ENCODE assay signal across 1 cellular context in the genomic region with DNA sequence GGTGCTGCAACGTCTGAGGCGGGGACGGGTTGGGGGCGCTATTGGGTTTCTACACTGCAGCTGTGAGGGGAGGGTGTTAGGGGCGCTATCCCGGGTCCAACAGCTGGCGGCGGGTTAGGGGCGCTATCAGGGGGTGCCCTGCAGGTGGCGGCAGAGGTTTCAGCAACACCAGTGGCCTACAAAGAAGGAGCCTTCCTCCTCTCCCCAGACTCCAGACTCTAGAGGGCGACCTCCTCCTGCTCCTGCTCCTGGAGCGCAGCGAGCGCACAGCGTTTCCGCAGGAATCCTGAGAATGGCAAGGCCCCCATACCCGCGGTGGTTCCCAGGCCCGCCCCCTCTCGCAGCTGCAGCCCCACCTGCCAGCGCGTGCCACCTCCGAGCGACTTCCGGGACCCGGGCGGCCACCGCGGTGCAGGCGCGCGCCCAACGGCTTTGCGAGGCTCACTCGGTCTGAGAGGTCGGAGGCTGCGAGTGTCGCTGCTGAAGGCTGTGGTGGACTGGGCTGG.
TF ChIP-seq lines count a peak whose summit lies in the region.

No MANE protein-coding gene starts in this region.

TF ChIP-seq in HepG2, 621 proteins besides CTCF, POLR2A, EP300 and RAD21 (continued from another document and continues in another):
- TF ChIP-seq, protein P1, sequence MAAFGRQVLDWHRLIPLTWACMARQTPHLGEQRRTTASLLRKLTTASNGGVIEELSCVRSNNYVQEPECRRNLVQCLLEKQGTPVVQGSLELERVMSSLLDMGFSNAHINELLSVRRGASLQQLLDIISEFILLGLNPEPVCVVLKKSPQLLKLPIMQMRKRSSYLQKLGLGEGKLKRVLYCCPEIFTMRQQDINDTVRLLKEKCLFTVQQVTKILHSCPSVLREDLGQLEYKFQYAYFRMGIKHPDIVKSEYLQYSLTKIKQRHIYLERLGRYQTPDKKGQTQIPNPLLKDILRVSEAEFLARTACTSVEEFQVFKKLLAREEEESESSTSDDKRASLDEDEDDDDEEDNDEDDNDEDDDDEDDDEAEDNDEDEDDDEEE (CRISPR knock-in tag; IDR thresholded peaks at IDR 0.05): 0 out of 2 replicates have a peak, but pooled peaks have one; percentile 69
- TF ChIP-seq, protein P2, sequence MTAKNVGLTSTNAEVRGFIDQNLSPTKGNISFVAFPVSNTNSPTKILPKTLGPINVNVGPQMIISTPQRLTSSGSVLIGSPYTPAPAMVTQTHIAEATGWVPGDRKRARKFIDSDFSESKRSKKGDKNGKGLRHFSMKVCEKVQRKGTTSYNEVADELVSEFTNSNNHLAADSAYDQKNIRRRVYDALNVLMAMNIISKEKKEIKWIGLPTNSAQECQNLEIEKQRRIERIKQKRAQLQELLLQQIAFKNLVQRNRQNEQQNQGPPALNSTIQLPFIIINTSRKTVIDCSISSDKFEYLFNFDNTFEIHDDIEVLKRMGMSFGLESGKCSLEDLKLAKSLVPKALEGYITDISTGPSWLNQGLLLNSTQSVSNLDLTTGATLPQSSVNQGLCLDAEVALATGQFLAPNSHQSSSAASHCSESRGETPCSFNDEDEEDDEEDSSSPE (CRISPR knock-in tag; IDR thresholded peaks at IDR 0.05): peak; percentile 76
- peak; percentile 63; the same call in 1 of the 2 replicates for TF ChIP-seq MYC (CRISPR knock-in tag; IDR thresholded peaks at IDR 0.05; ENCODE audit: borderline replicate concordance)
- TF ChIP-seq, protein P3, sequence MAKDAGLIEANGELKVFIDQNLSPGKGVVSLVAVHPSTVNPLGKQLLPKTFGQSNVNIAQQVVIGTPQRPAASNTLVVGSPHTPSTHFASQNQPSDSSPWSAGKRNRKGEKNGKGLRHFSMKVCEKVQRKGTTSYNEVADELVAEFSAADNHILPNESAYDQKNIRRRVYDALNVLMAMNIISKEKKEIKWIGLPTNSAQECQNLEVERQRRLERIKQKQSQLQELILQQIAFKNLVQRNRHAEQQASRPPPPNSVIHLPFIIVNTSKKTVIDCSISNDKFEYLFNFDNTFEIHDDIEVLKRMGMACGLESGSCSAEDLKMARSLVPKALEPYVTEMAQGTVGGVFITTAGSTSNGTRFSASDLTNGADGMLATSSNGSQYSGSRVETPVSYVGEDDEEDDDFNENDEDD (CRISPR knock-in tag; IDR thresholded peaks at IDR 0.05; ENCODE audit: borderline replicate concordance): peak; percentile 91
- peak; percentile 46; the same call in 1 of the 2 replicates for TF ChIP-seq PITX1 (CRISPR knock-in tag; IDR thresholded peaks at IDR 0.05)
- peak; percentile 82; the same call in 1 of the 2 replicates for TF ChIP-seq BORCS8-MEF2B (CRISPR knock-in tag; IDR thresholded peaks at IDR 0.05)
- TF ChIP-seq ZSCAN31 (CRISPR knock-in tag; IDR thresholded peaks at IDR 0.05; ENCODE audit: low read depth): peak; percentile 30; the same call in 1 of the 2 replicates
- TF ChIP-seq ZNF782 (CRISPR knock-in tag; IDR thresholded peaks at IDR 0.05; ENCODE audit: borderline replicate concordance): peak; percentile 32; the same call in 1 of the 2 replicates
- TF ChIP-seq, protein P4, sequence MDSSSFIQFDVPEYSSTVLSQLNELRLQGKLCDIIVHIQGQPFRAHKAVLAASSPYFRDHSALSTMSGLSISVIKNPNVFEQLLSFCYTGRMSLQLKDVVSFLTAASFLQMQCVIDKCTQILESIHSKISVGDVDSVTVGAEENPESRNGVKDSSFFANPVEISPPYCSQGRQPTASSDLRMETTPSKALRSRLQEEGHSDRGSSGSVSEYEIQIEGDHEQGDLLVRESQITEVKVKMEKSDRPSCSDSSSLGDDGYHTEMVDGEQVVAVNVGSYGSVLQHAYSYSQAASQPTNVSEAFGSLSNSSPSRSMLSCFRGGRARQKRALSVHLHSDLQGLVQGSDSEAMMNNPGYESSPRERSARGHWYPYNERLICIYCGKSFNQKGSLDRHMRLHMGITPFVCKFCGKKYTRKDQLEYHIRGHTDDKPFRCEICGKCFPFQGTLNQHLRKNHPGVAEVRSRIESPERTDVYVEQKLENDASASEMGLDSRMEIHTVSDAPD (CRISPR knock-in tag; IDR thresholded peaks at IDR 0.05): peak; percentile 59
- peak; percentile 66 for TF ChIP-seq HOXA3 (CRISPR knock-in tag; IDR thresholded peaks at IDR 0.05)
- TF ChIP-seq KAT8 (CRISPR knock-in tag; IDR thresholded peaks at IDR 0.05): peak; percentile 70
- TF ChIP-seq SRY (CRISPR knock-in tag; IDR thresholded peaks at IDR 0.05): 0 out of 2 replicates have a peak, but pooled peaks have one; percentile 61
- TF ChIP-seq RXRA (CRISPR knock-in tag; IDR thresholded peaks at IDR 0.05): peak; percentile 37; the same call in 1 of the 2 replicates
- TF ChIP-seq ZNF562 (CRISPR knock-in tag; IDR thresholded peaks at IDR 0.05; ENCODE audit: borderline replicate concordance): 0 out of 2 replicates have a peak, but pooled peaks have one; percentile 55
- TF ChIP-seq SALL1 (CRISPR knock-in tag; IDR thresholded peaks at IDR 0.05): peak; percentile 75
- TF ChIP-seq SALL2 (CRISPR knock-in tag; IDR thresholded peaks at IDR 0.05): peak; percentile 58; the same call in 1 of the 2 replicates
- TF ChIP-seq, protein P5, sequence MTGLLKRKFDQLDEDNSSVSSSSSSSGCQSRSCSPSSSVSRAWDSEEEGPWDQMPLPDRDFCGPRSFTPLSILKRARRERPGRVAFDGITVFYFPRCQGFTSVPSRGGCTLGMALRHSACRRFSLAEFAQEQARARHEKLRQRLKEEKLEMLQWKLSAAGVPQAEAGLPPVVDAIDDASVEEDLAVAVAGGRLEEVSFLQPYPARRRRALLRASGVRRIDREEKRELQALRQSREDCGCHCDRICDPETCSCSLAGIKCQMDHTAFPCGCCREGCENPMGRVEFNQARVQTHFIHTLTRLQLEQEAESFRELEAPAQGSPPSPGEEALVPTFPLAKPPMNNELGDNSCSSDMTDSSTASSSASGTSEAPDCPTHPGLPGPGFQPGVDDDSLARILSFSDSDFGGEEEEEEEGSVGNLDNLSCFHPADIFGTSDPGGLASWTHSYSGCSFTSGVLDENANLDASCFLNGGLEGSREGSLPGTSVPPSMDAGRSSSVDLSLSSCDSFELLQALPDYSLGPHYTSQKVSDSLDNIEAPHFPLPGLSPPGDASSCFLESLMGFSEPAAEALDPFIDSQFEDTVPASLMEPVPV (CRISPR knock-in tag; IDR thresholded peaks at IDR 0.05): peak; percentile 50; the same call in 1 of the 2 replicates
- peak in 1 of 2 experiments; percentile 64; a peak in 2 of 4 replicates for TF ChIP-seq KLF16 (CRISPR knock-in tag; IDR thresholded peaks at IDR 0.05)
- TF ChIP-seq, protein P6, sequence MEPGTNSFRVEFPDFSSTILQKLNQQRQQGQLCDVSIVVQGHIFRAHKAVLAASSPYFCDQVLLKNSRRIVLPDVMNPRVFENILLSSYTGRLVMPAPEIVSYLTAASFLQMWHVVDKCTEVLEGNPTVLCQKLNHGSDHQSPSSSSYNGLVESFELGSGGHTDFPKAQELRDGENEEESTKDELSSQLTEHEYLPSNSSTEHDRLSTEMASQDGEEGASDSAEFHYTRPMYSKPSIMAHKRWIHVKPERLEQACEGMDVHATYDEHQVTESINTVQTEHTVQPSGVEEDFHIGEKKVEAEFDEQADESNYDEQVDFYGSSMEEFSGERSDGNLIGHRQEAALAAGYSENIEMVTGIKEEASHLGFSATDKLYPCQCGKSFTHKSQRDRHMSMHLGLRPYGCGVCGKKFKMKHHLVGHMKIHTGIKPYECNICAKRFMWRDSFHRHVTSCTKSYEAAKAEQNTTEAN (CRISPR knock-in tag; conservative IDR thresholded peaks at IDR 0.05): peak; percentile 73; the same call in 1 of the 2 replicates
- peak; percentile 55; the same call in 1 of the 2 replicates for TF ChIP-seq PHF21A (CRISPR knock-in tag; IDR thresholded peaks at IDR 0.05)
- TF ChIP-seq KLF6 (CRISPR knock-in tag; IDR thresholded peaks at IDR 0.05): 0 out of 2 replicates have a peak, but pooled peaks have one; percentile 51
- TF ChIP-seq CBFB (CRISPR knock-in tag; IDR thresholded peaks at IDR 0.05): peak; percentile 57; the same call in 1 of the 2 replicates
- TF ChIP-seq HNRNPL (IDR thresholded peaks at IDR 0.05; ENCODE audit: low read depth, low read length): peak; percentile 49; the same call in 1 of the 2 replicates
- TF ChIP-seq, protein P7, sequence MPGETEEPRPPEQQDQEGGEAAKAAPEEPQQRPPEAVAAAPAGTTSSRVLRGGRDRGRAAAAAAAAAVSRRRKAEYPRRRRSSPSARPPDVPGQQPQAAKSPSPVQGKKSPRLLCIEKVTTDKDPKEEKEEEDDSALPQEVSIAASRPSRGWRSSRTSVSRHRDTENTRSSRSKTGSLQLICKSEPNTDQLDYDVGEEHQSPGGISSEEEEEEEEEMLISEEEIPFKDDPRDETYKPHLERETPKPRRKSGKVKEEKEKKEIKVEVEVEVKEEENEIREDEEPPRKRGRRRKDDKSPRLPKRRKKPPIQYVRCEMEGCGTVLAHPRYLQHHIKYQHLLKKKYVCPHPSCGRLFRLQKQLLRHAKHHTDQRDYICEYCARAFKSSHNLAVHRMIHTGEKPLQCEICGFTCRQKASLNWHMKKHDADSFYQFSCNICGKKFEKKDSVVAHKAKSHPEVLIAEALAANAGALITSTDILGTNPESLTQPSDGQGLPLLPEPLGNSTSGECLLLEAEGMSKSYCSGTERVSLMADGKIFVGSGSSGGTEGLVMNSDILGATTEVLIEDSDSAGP (CRISPR knock-in tag; IDR thresholded peaks at IDR 0.05; ENCODE audit: borderline replicate concordance): peak; percentile 80
- TF ChIP-seq TEAD3 (CRISPR knock-in tag; optimal IDR thresholded peaks at IDR 0.05; ENCODE audit: borderline replicate concordance): peak; percentile 91
- TF ChIP-seq, protein P8, sequence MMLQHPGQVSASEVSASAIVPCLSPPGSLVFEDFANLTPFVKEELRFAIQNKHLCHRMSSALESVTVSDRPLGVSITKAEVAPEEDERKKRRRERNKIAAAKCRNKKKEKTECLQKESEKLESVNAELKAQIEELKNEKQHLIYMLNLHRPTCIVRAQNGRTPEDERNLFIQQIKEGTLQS (CRISPR knock-in tag; IDR thresholded peaks at IDR 0.05): 0 out of 2 replicates have a peak, but pooled peaks have one; percentile 15
- TF ChIP-seq, protein P9, sequence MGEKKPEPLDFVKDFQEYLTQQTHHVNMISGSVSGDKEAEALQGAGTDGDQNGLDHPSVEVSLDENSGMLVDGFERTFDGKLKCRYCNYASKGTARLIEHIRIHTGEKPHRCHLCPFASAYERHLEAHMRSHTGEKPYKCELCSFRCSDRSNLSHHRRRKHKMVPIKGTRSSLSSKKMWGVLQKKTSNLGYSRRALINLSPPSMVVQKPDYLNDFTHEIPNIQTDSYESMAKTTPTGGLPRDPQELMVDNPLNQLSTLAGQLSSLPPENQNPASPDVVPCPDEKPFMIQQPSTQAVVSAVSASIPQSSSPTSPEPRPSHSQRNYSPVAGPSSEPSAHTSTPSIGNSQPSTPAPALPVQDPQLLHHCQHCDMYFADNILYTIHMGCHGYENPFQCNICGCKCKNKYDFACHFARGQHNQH (CRISPR knock-in tag; IDR thresholded peaks at IDR 0.05): peak; percentile 60; the same call in 1 of the 2 replicates
- 0 out of 2 replicates have a peak, but pooled peaks have one; percentile 23 for TF ChIP-seq TOPORS (CRISPR knock-in tag; IDR thresholded peaks at IDR 0.05)
- peak; percentile 34; the same call in 1 of the 2 replicates for TF ChIP-seq ZSCAN25 (CRISPR knock-in tag; IDR thresholded peaks at IDR 0.05)
- TF ChIP-seq NRL (CRISPR knock-in tag; IDR thresholded peaks at IDR 0.05; ENCODE audit: borderline replicate concordance): 0 out of 2 replicates have a peak, but pooled peaks have one; percentile 33
- TF ChIP-seq ZNF749 (CRISPR knock-in tag; IDR thresholded peaks at IDR 0.05; ENCODE audit: borderline replicate concordance): 0 out of 2 replicates have a peak, but pooled peaks have one; percentile 58
- TF ChIP-seq, protein P10, sequence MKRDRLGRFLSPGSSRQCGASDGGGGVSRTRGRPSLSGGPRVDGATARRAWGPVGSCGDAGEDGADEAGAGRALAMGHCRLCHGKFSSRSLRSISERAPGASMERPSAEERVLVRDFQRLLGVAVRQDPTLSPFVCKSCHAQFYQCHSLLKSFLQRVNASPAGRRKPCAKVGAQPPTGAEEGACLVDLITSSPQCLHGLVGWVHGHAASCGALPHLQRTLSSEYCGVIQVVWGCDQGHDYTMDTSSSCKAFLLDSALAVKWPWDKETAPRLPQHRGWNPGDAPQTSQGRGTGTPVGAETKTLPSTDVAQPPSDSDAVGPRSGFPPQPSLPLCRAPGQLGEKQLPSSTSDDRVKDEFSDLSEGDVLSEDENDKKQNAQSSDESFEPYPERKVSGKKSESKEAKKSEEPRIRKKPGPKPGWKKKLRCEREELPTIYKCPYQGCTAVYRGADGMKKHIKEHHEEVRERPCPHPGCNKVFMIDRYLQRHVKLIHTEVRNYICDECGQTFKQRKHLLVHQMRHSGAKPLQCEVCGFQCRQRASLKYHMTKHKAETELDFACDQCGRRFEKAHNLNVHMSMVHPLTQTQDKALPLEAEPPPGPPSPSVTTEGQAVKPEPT (CRISPR knock-in tag; IDR thresholded peaks at IDR 0.05; ENCODE audit: low read depth): 0 out of 2 replicates have a peak, but pooled peaks have one; percentile 65
- TF ChIP-seq, protein P11, sequence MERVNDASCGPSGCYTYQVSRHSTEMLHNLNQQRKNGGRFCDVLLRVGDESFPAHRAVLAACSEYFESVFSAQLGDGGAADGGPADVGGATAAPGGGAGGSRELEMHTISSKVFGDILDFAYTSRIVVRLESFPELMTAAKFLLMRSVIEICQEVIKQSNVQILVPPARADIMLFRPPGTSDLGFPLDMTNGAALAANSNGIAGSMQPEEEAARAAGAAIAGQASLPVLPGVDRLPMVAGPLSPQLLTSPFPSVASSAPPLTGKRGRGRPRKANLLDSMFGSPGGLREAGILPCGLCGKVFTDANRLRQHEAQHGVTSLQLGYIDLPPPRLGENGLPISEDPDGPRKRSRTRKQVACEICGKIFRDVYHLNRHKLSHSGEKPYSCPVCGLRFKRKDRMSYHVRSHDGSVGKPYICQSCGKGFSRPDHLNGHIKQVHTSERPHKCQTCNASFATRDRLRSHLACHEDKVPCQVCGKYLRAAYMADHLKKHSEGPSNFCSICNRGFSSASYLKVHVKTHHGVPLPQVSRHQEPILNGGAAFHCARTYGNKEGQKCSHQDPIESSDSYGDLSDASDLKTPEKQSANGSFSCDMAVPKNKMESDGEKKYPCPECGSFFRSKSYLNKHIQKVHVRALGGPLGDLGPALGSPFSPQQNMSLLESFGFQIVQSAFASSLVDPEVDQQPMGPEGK (CRISPR knock-in tag; IDR thresholded peaks at IDR 0.05): peak; percentile 96
- peak; percentile 58 for TF ChIP-seq BCL6 (CRISPR knock-in tag; IDR thresholded peaks at IDR 0.05)
- TF ChIP-seq, protein P12, sequence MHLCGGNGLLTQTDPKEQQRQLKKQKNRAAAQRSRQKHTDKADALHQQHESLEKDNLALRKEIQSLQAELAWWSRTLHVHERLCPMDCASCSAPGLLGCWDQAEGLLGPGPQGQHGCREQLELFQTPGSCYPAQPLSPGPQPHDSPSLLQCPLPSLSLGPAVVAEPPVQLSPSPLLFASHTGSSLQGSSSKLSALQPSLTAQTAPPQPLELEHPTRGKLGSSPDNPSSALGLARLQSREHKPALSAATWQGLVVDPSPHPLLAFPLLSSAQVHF (CRISPR knock-in tag; IDR thresholded peaks at IDR 0.05): 0 out of 2 replicates have a peak, but pooled peaks have one; percentile 59
